In genomic region chr1:237754627-237755026, GRCh38 we compare ENCODE assay signal across 15 cellular contexts.
DNase-seq lines count a peak whose midpoint lies in the region; ATAC-seq, FAIRE-seq and TF ChIP-seq lines count a peak whose summit lies in the region.
"Had no signal": no experiment of that assay in that cellular context is flagged by ENCODE, and none has a peak within 500 bp of the region (broad histone marks: within the 10 kb centered on the region; RNA-seq: fewer than 3 reads in every experiment).

No MANE protein-coding gene starts in this region.

- H3K79me2 ChIP-seq in GM12878 (ENCODE audit: control insufficient read depth, insufficient read depth, low read length) (no peaks in the 10 kb centered on the region), smooth muscle cell (ENCODE audit: low read depth) (no peaks in the 10 kb centered on the region)

- H3K27me3 ChIP-seq in GM12878 (replicated peaks in 1 of 2; ENCODE audit: control insufficient read depth in 2 of 2, insufficient read depth in 2 of 2, low read length in 1 of 2) (no peaks in the 10 kb centered on the region), thyroid gland (no peaks in the 10 kb centered on the region), MG63 (no peaks in the 10 kb centered on the region), smooth muscle cell (ENCODE audit: low read depth) (no peaks in the 10 kb centered on the region)
- H3K27me3 ChIP-seq: BLaER1 treated with 17β-estradiol and CSF1 and Interleukin-3, amounts not matched to agents 10 nM and 100 nM had no signal

- H2AFZ ChIP-seq in GM12878 (ENCODE audit: control insufficient read depth, low read depth, low read length) (no peak overlapping the region), smooth muscle cell (ENCODE audit: low read depth) (no peak overlapping the region)
- H2AFZ ChIP-seq: GM23338 had no signal

- CTCF ChIA-PET in GM12878 (lab: Yijun Ruan, JAX): interaction anchor here (0.7 kb wide), 1 partner anchor 1914 kb away, joined by 3 read pairs; no protein-coding TSS in a partner anchor

- in situ Hi-C loops in GM12878 (cut with MboI): no loop called here

- POLR2A ChIA-PET in GM12878 (lab: Charles Lee): no interaction called here

- BruUV-seq in GM12878 (replicated peaks; lab: Mats Ljungman, UMichigan): no TSS peak

- H3K4me1 ChIP-seq in GM12878 (ENCODE audit: control insufficient read depth, insufficient read depth, low read length) (no peaks in the 10 kb centered on the region), thyroid gland (peaks cover 8 to 28% of the 10 kb centered on the region in 2 donors), smooth muscle cell (ENCODE audit: low read depth) (no peaks in the 10 kb centered on the region)
- H3K4me1 ChIP-seq: BLaER1 treated with 17β-estradiol and CSF1 and Interleukin-3, amounts not matched to agents 10 nM and 100 nM had no signal

- no peak for TF ChIP-seq RAD21 in GM12878 (IDR thresholded peaks at IDR 0.05; ENCODE audit: insufficient read depth, low read depth, low read length)

- H3F3A ChIP-seq in smooth muscle cell (ENCODE audit: low read depth): no peaks in the 10 kb centered on the region

- H3K4me2 ChIP-seq in GM12878 (ENCODE audit: control insufficient read depth, insufficient read depth): no peak overlapping the region
- H3K4me2 ChIP-seq in smooth muscle cell: no peak overlapping the region
- H3K4me2 ChIP-seq: BLaER1 treated with 17β-estradiol and CSF1 and Interleukin-3, amounts not matched to agents 10 nM and 100 nM; GM23338 had no signal

- SMC1A ChIA-PET in GM12878 (lab: Charles Lee; ENCODE audit: uncharacterized antibody, unreplicated experiment): interaction anchor here (1.0 kb wide), 1 partner anchor 19 kb away, joined by 3 read pairs; no protein-coding TSS in a partner anchor

- no peak for FAIRE-seq in GM12878 (lab: Jason Lieb, UNC)

- peak overlapping the region; percentile 19 for H3K27ac ChIP-seq in KOPT-K1 (ENCODE audit: low read depth, low read length, poor library complexity, severe bottlenecking)
- H3K27ac ChIP-seq in GM12878 (ENCODE audit: control insufficient read depth, insufficient read depth): no peak overlapping the region
- peak overlapping the region; percentile 53 to 82 (median 60) for H3K27ac ChIP-seq in thyroid gland
- no peak overlapping the region for H3K27ac ChIP-seq in smooth muscle cell (ENCODE audit: low read depth)
- H3K27ac ChIP-seq: BLaER1 treated with 17β-estradiol and CSF1 and Interleukin-3, amounts not matched to agents 10 nM and 100 nM had no signal

- 11% methylated on average over 3 of the region's 3 CpGs for WGBS in GM12878 (ENCODE audit: insufficient coverage, insufficient replicate concordance, low lambda C conversion rate, missing lambda C conversion rate)
- 88 to 93% methylated on average over 3 of the region's 3 CpGs for WGBS in thyroid gland, 2 donors
- 89% methylated on average over 3 of the region's 3 CpGs for WGBS in smooth muscle cell (ENCODE audit: low lambda C conversion rate)

- H3K4me3 ChIP-seq in GM12865 (ENCODE audit: low read depth, low read length) (no peak overlapping the region), GM12878 (no peak overlapping the region), thyroid gland (replicated peaks in 1 of 3) (no peak overlapping the region), MG63 (no peak overlapping the region), smooth muscle cell (no peak overlapping the region)
- H3K4me3 ChIP-seq: BLaER1 treated with 17β-estradiol and CSF1 and Interleukin-3, amounts not matched to agents 10 nM and 100 nM; GM23338 had no signal

- H4K20me1 ChIP-seq in GM12878 (ENCODE audit: control insufficient read depth, insufficient read depth) (no peaks in the 10 kb centered on the region), smooth muscle cell (ENCODE audit: low read depth) (no peaks in the 10 kb centered on the region)
- H4K20me1 ChIP-seq: BLaER1 treated with 17β-estradiol and CSF1 and Interleukin-3, amounts not matched to agents 10 nM and 100 nM had no signal

- peak; percentile 28 for DNase-seq in GM12865 (ENCODE audit: low read depth)
- no peak for DNase-seq in GM12878 (ENCODE audit: low read depth, low spot score)
- no peak for DNase-seq in thyroid gland
- no peak for DNase-seq in MG63
- no peak for DNase-seq in smooth muscle cell (lab: John Stamatoyannopoulos, UW; ENCODE audit: unreplicated experiment)
- no peak for DNase-seq in NCI-H1417 treated with DMSO at 0.1 percent for 48 hours (lab: John Stamatoyannopoulos, UW)
- DNase-seq: ACHN, Calu3, DMS79, H7, IMR-90, KBM-7 had no signal

- intact Hi-C loops in GM12878 (cut with micrococcal nuclease; ENCODE audit: unreplicated experiment) (no loop called here), thyroid gland (cut with DNase I) (no loop called here)

- H3K9me3 ChIP-seq in KOPT-K1 (ENCODE audit: insufficient read depth, low read length, poor library complexity, severe bottlenecking): no peaks in the 10 kb centered on the region
- no peaks in the 10 kb centered on the region for H3K9me3 ChIP-seq in GM12878 (replicated peaks; ENCODE audit: control insufficient read depth, insufficient read depth, low read length)
- H3K9me3 ChIP-seq in thyroid gland: no peaks in the 10 kb centered on the region
- H3K9me3 ChIP-seq in MG63: no peaks in the 10 kb centered on the region
- H3K9me3 ChIP-seq in smooth muscle cell (replicated peaks; ENCODE audit: low read depth): no peaks in the 10 kb centered on the region
- H3K9me3 ChIP-seq: BLaER1 treated with 17β-estradiol and CSF1 and Interleukin-3, amounts not matched to agents 10 nM and 100 nM had no signal

- TF ChIP-seq POLR2A in GM12878 (IDR thresholded peaks at IDR 0.05; ENCODE audit: low read depth, low read length) (no peak), thyroid gland (IDR thresholded peaks at IDR 0.05) (no peak)

- no peak overlapping the region for H3K9ac ChIP-seq in GM12878 (ENCODE audit: control insufficient read depth, insufficient read depth, low read length)
- no peak overlapping the region for H3K9ac ChIP-seq in smooth muscle cell (ENCODE audit: low read depth)
- H3K9ac ChIP-seq: BLaER1 treated with 17β-estradiol and CSF1 and Interleukin-3, amounts not matched to agents 10 nM and 100 nM had no signal

- TF ChIP-seq CTCF in GM12865 (IDR thresholded peaks at IDR 0.05; ENCODE audit: insufficient read depth, low read depth, low read length, missing control alignments): no peak
- no peak for TF ChIP-seq CTCF in GM12878 (IDR thresholded peaks at IDR 0.05 in 2 of 3, conservative IDR thresholded peaks at IDR 0.05 in 1 of 3; ENCODE audit: control insufficient read depth in 2 of 3, extremely low read depth in 1 of 3, insufficient read depth in 1 of 3, low read depth in 3 of 3, low read length in 3 of 3)
- TF ChIP-seq CTCF in thyroid gland (IDR thresholded peaks at IDR 0.05): no peak
- no peak for TF ChIP-seq CTCF in smooth muscle cell (IDR thresholded peaks at IDR 0.05; ENCODE audit: borderline replicate concordance, insufficient read depth, poor library complexity, severe bottlenecking)

- H3K36me3 ChIP-seq in KOPT-K1 (ENCODE audit: insufficient read depth, low read length): no peaks in the 10 kb centered on the region
- H3K36me3 ChIP-seq in GM12878 (ENCODE audit: control insufficient read depth in 2 of 2, insufficient read depth in 2 of 2, low read length in 1 of 2): no peaks in the 10 kb centered on the region
- H3K36me3 ChIP-seq in thyroid gland: no peaks in the 10 kb centered on the region
- H3K36me3 ChIP-seq in MG63: no peaks in the 10 kb centered on the region
- no peaks in the 10 kb centered on the region for H3K36me3 ChIP-seq in smooth muscle cell (ENCODE audit: low read depth)
- H3K36me3 ChIP-seq: BLaER1 treated with 17β-estradiol and CSF1 and Interleukin-3, amounts not matched to agents 10 nM and 100 nM had no signal

- no peak for TF ChIP-seq EP300 in GM12878 (IDR thresholded peaks at IDR 0.05; ENCODE audit: borderline replicate concordance in 1 of 2, control insufficient read depth in 1 of 2, low read depth in 2 of 2, low read length in 2 of 2)

- RAD21 ChIA-PET in GM12878 (lab: Charles Lee; ENCODE audit: unreplicated experiment): no interaction called here

- peak; percentile 47; the same call in 2 of the 3 replicates for ATAC-seq in GM12878
- ATAC-seq: GM23338 had no signal

TF ChIP-seq in GM12878, 131 proteins besides CTCF, POLR2A, EP300 and RAD21:
- no peak for TF ChIP-seq RFX5 (IDR thresholded peaks at IDR 0.05; ENCODE audit: low read depth, low read length)
- no peak for TF ChIP-seq CBX5 (IDR thresholded peaks at IDR 0.05; ENCODE audit: low read depth)
- TF ChIP-seq SMARCA5 (IDR thresholded peaks at IDR 0.05): no peak
- no peak for TF ChIP-seq MEF2B (IDR thresholded peaks at IDR 0.05; ENCODE audit: partially characterized antibody, poor library complexity, severe bottlenecking)
- no peak for TF ChIP-seq CREB1 (IDR thresholded peaks at IDR 0.05; ENCODE audit: low read depth)
- no peak for TF ChIP-seq IRF3 (IDR thresholded peaks at IDR 0.05)

Comparison
In these comparisons a context has a peak if more than half of its experiments do, and no peak if none do; other contexts are left out.
1. H3K27ac ChIP-seq: peak in KOPT-K1 (single experiment) and thyroid gland (3 of 3); none in GM12878 (single experiment) and smooth muscle cell (single experiment).